1 cellular context compared by ENCODE assay signal in genomic region chr2:108448678-108449409, GRCh38.
TF ChIP-seq lines count a peak whose summit lies in the region.

Gene GCC2 (plus strand): TSS chr2:108449206. CDS start chr2:108449275, 69 bp downstream.

TF ChIP-seq in K562, 482 proteins besides CTCF, POLR2A, EP300 and RAD21 (continued from another document and continues in another):
- no peak for TF ChIP-seq ZBTB5 (IDR thresholded peaks at IDR 0.05)
- TF ChIP-seq ZNF146 (CRISPR knock-in tag; IDR thresholded peaks at IDR 0.05; ENCODE audit: unreplicated experiment): no peak
- TF ChIP-seq RFX1 (IDR thresholded peaks at IDR 0.05): peak; percentile 97
- TF ChIP-seq ZHX1 (conservative IDR thresholded peaks at IDR 0.05; ENCODE audit: low read length): no peak
- TF ChIP-seq RBBP5 (IDR thresholded peaks at IDR 0.05; ENCODE audit: borderline replicate concordance, insufficient read depth, low read length, poor library complexity, severe bottlenecking): peak; percentile 86
- no peak for TF ChIP-seq KDM1A (IDR thresholded peaks at IDR 0.05)
- peak; percentile 89 for TF ChIP-seq PHF20 (IDR thresholded peaks at IDR 0.05; ENCODE audit: partially characterized antibody)
- TF ChIP-seq STAG1 (CRISPR knock-in tag; IDR thresholded peaks at IDR 0.05; ENCODE audit: borderline replicate concordance): no peak
- no peak for TF ChIP-seq MAFK (IDR thresholded peaks at IDR 0.05; ENCODE audit: low read length)
- peak; percentile 40; the same call in 1 of the 2 replicates for TF ChIP-seq CEBPB (tag; IDR thresholded peaks at IDR 0.05)
- TF ChIP-seq LEF1 (IDR thresholded peaks at IDR 0.05): no peak
- no peak for TF ChIP-seq ARID2 (IDR thresholded peaks at IDR 0.05)
- peak; percentile 87; the same call in 1 of the 2 replicates for TF ChIP-seq KAT7 (CRISPR knock-in tag; IDR thresholded peaks at IDR 0.05; ENCODE audit: borderline replicate concordance)
- TF ChIP-seq E2F6 (IDR thresholded peaks at IDR 0.05; ENCODE audit: borderline replicate concordance in 1 of 2, extremely low read depth in 1 of 2, insufficient read depth in 1 of 2, insufficient read length in 1 of 2, low read depth in 1 of 2, low read length in 1 of 2, poor library complexity in 1 of 2, severe bottlenecking in 1 of 2): peak in 1 of 2 experiments; percentile 24
- peak; percentile 96 for TF ChIP-seq ZBTB40 (IDR thresholded peaks at IDR 0.05)
- no peak for TF ChIP-seq ZBTB40 (CRISPR knock-in tag; IDR thresholded peaks at IDR 0.05)
- TF ChIP-seq PHB (CRISPR knock-in tag; IDR thresholded peaks at IDR 0.05): no peak
- TF ChIP-seq RNF2 (IDR thresholded peaks at IDR 0.05): peak; percentile 60; the same call in 1 of the 2 replicates
- no peak for TF ChIP-seq NFXL1 (CRISPR knock-in tag; IDR thresholded peaks at IDR 0.05)
- TF ChIP-seq ZNF224 (CRISPR knock-in tag; IDR thresholded peaks at IDR 0.05): no peak
- no peak for TF ChIP-seq ZNF41 (CRISPR knock-in tag; conservative IDR thresholded peaks at IDR 0.05)
- TF ChIP-seq CHD4 (IDR thresholded peaks at IDR 0.05; ENCODE audit: insufficient read depth, insufficient replicate concordance, low read depth, low read length, poor library complexity, severe bottlenecking): no peak
- TF ChIP-seq ZBTB26 (CRISPR knock-in tag; IDR thresholded peaks at IDR 0.05): 0 out of 2 replicates have a peak, but pooled peaks have one; percentile 46
- no peak for TF ChIP-seq MTF1 (CRISPR knock-in tag; IDR thresholded peaks at IDR 0.05; ENCODE audit: borderline replicate concordance)
- no peak for TF ChIP-seq ID3 (CRISPR knock-in tag; IDR thresholded peaks at IDR 0.05)
- no peak for TF ChIP-seq ID3 (tag; IDR thresholded peaks at IDR 0.05)
- TF ChIP-seq ZNF212 (CRISPR knock-in tag; IDR thresholded peaks at IDR 0.05): no peak
- TF ChIP-seq MTA2 (IDR thresholded peaks at IDR 0.05; ENCODE audit: low read depth): peak; percentile 49
- no peak for TF ChIP-seq DDX20 (tag; IDR thresholded peaks at IDR 0.05; ENCODE audit: low read depth)
- peak; percentile 98 for TF ChIP-seq PHF8 (IDR thresholded peaks at IDR 0.05; ENCODE audit: borderline replicate concordance, low read length)
- TF ChIP-seq FOXO4 (CRISPR knock-in tag; IDR thresholded peaks at IDR 0.05): peak; percentile 3; the same call in 1 of the 2 replicates
- no peak for TF ChIP-seq CREB5 (CRISPR knock-in tag; IDR thresholded peaks at IDR 0.05)
- TF ChIP-seq ETV1 (tag; conservative IDR thresholded peaks at IDR 0.05; ENCODE audit: low read depth): 0 out of 2 replicates have a peak, but pooled peaks have one; percentile 10
- no peak for TF ChIP-seq SRSF7 (optimal IDR thresholded peaks at IDR 0.05; ENCODE audit: low read depth, low read length)
- TF ChIP-seq XRCC5 (IDR thresholded peaks at IDR 0.05; ENCODE audit: low read depth, low read length): 0 out of 2 replicates have a peak, but pooled peaks have one; percentile 8
- no peak for TF ChIP-seq ZNF140 (CRISPR knock-in tag; IDR thresholded peaks at IDR 0.05)
- no peak for TF ChIP-seq CHD1 (IDR thresholded peaks at IDR 0.05; ENCODE audit: low read length)
- TF ChIP-seq FOSL1 (tag; conservative IDR thresholded peaks at IDR 0.05): no peak
- peak; percentile 84 for TF ChIP-seq GMEB1 (CRISPR knock-in tag; IDR thresholded peaks at IDR 0.05)
- no peak for TF ChIP-seq CBX5 (IDR thresholded peaks at IDR 0.05; ENCODE audit: borderline replicate concordance, low read depth)
- no peak for TF ChIP-seq CBX8 (IDR thresholded peaks at IDR 0.05; ENCODE audit: borderline replicate concordance, extremely low read depth, low read depth, low read length, poor library complexity, severe bottlenecking)
